ENCODE assay signal across 9 cellular contexts in genomic region chr3:112671930-112672715, GRCh38. TPM values are rescaled to one million over a fixed set of nuclear protein-coding genes. Genes with fewer than 3 reads are reported as not detected.
DNase-seq lines count a peak whose midpoint lies in the region; ATAC-seq and TF ChIP-seq lines count a peak whose summit lies in the region.
"Had no signal": no experiment of that assay in that cellular context is flagged by ENCODE, and none has a peak within 500 bp of the region (broad histone marks: within the 10 kb centered on the region; RNA-seq: fewer than 3 reads in every experiment).

No MANE protein-coding gene starts in this region.

- intact Hi-C loops in MCF 10A (cut with micrococcal nuclease) (no loop called here), breast epithelium (cut with DNase I; ENCODE audit: low total_unique reads) (no loop called here)

- H3K4me2 ChIP-seq in hepatocyte, result peak overlapping the region; percentile 16

- CTCF ChIA-PET in MCF 10A (lab: Yijun Ruan, JAX), result interaction anchor here (0.9 to 1.1 kb wide), 3 partner anchors 19 to 136 kb away, joined by 3 to 6 read pairs (median 4); no protein-coding TSS in a partner anchor

- peaks cover 39% of the 10 kb centered on the region for H3K4me1 Mint-ChIP-seq in MCF 10A (ENCODE audit: insufficient read depth, unreplicated experiment)
- H3K4me1 Mint-ChIP-seq in T-helper 2 cell treated with Interferon-gamma antibody and Interleukin-4, amounts not matched to agents 5 μg/mL and 100 μg/mL, for 36 hours (ENCODE audit: low read depth), result peaks cover 83% of the 10 kb centered on the region

- DNase-seq in MCF 10A (ENCODE audit: unreplicated experiment) (peak; percentile 90), breast epithelium (ENCODE audit: low spot score in 2 of 2) (no peak), hepatocyte (ENCODE audit: low spot score) (peak; percentile 49), activated gamma-delta T cell treated with Interleukin-2 at 50 U/mL for 16 hours (no peak), LoVo (ENCODE audit: low spot score) (no peak)
- DNase-seq in T-helper 2 cell treated with Interferon-gamma antibody and Interleukin-4, amounts not matched to agents 5 μg/mL and 100 μg/mL, for 36 hours (ENCODE audit: low spot score), result no peak
- DNase-seq: left colon had no signal

- POLR2A ChIA-PET in MCF 10A (lab: Yijun Ruan, JAX), result interaction anchor here (0.7 to 1.8 kb wide), 10 partner anchors 11 to 318 kb away, joined by 3 to 12 read pairs (median 4); partner anchors contain the start of gene GTPBP8

- H3K27me3 Mint-ChIP-seq in MCF 10A (ENCODE audit: insufficient read depth, unreplicated experiment), result no peaks in the 10 kb centered on the region
- H3K27me3 Mint-ChIP-seq in T-helper 2 cell treated with Interferon-gamma antibody and Interleukin-4, amounts not matched to agents 5 μg/mL and 100 μg/mL, for 36 hours (ENCODE audit: low read depth), result peaks cover 11% of the 10 kb centered on the region

- H3K27ac ChIP-seq in breast epithelium (no peak overlapping the region), hepatocyte (peak overlapping the region; percentile 87), urinary bladder (ENCODE audit: low read depth) (peak overlapping the region; percentile 32)

- H3K4me1 ChIP-seq in breast epithelium, result no peaks in the 10 kb centered on the region
- H3K4me1 ChIP-seq in hepatocyte (ENCODE audit: insufficient read depth), result peaks cover 5% of the 10 kb centered on the region
- no peaks in the 10 kb centered on the region for H3K4me1 ChIP-seq in urinary bladder (ENCODE audit: insufficient read depth)

- TF ChIP-seq POLR2A in breast epithelium (IDR thresholded peaks at IDR 0.05), result no peak

- H3K27ac Mint-ChIP-seq in MCF 10A (ENCODE audit: low read depth, unreplicated experiment), result peak overlapping the region; percentile 26
- H3K27ac Mint-ChIP-seq in T-helper 2 cell treated with Interferon-gamma antibody and Interleukin-4, amounts not matched to agents 5 μg/mL and 100 μg/mL, for 36 hours, result peak overlapping the region; percentile 89

- H3K36me3 Mint-ChIP-seq in MCF 10A (ENCODE audit: insufficient read depth, unreplicated experiment), result no peaks in the 10 kb centered on the region
- peaks cover 12% of the 10 kb centered on the region for H3K36me3 Mint-ChIP-seq in T-helper 2 cell treated with Interferon-gamma antibody and Interleukin-4, amounts not matched to agents 5 μg/mL and 100 μg/mL, for 36 hours (ENCODE audit: low read depth)

- H3K27me3 ChIP-seq in breast epithelium, result no peaks in the 10 kb centered on the region
- no peaks in the 10 kb centered on the region for H3K27me3 ChIP-seq in hepatocyte

- H4K20me1 ChIP-seq in hepatocyte (ENCODE audit: insufficient read depth, poor library complexity, severe bottlenecking), result no peaks in the 10 kb centered on the region

- TF ChIP-seq CTCF in MCF 10A (IDR thresholded peaks at IDR 0.05; ENCODE audit: unreplicated experiment), result no peak
- no peak for TF ChIP-seq CTCF in breast epithelium (IDR thresholded peaks at IDR 0.05)
- TF ChIP-seq CTCF in hepatocyte (IDR thresholded peaks at IDR 0.05; ENCODE audit: poor library complexity), result no peak

- H3K9me3 ChIP-seq in breast epithelium, result no peaks in the 10 kb centered on the region
- no peaks in the 10 kb centered on the region for H3K9me3 ChIP-seq in hepatocyte (ENCODE audit: low read depth)

- ATAC-seq in GM21390 (IDR thresholded peaks at IDR 0.05; ENCODE audit: unreplicated experiment), result no peak
- ATAC-seq: left colon had no signal

- no peaks in the 10 kb centered on the region for H3K9me3 Mint-ChIP-seq in MCF 10A (ENCODE audit: unreplicated experiment)
- no peaks in the 10 kb centered on the region for H3K9me3 Mint-ChIP-seq in T-helper 2 cell treated with Interferon-gamma antibody and Interleukin-4, amounts not matched to agents 5 μg/mL and 100 μg/mL, for 36 hours

- H3K36me3 ChIP-seq in breast epithelium (no peaks in the 10 kb centered on the region), hepatocyte (replicated peaks; ENCODE audit: insufficient read depth, low read depth) (no peaks in the 10 kb centered on the region), urinary bladder (ENCODE audit: insufficient read depth) (no peaks in the 10 kb centered on the region)

- H3K9me2 ChIP-seq in hepatocyte (replicated peaks; ENCODE audit: insufficient read depth), result no peaks in the 10 kb centered on the region

- peak overlapping the region; percentile 7 for H3K4me3 Mint-ChIP-seq in MCF 10A (ENCODE audit: unreplicated experiment)
- H3K4me3 Mint-ChIP-seq in T-helper 2 cell treated with Interferon-gamma antibody and Interleukin-4, amounts not matched to agents 5 μg/mL and 100 μg/mL, for 36 hours, result peak overlapping the region; percentile 55

- BruUV-seq in MCF 10A (replicated peaks; lab: Mats Ljungman, UMichigan), result no TSS peak

- no peaks in the 10 kb centered on the region for H3K79me2 ChIP-seq in hepatocyte

- no peak overlapping the region for H2AFZ ChIP-seq in hepatocyte

- H3K4me3 ChIP-seq in breast epithelium (no peak overlapping the region), hepatocyte (no peak overlapping the region), urinary bladder (ENCODE audit: low read depth, low read length) (no peak overlapping the region)

- 62% methylated on average over 4 of the region's 4 CpGs for WGBS in hepatocyte (ENCODE audit: low lambda C conversion rate, missing lambda C conversion rate)
- WGBS in urinary bladder, result 33% methylated on average over 4 of the region's 4 CpGs

RNA-seq across cellular contexts. Expression of gene CCDC80, which starts 31.2 kb away (rescaled TPM):
- 10.4 and 19.4 TPM in 2 replicates for total RNA-seq in MCF 10A (2022)
- total RNA-seq in breast epithelium, result 100 to 1,000 TPM in 1 of 3 donors, 10 to 100 TPM in 2; 38.7 to 430 (median 42.0) TPM
- 26.6 and 27.1 TPM in 2 replicates for total RNA-seq in hepatocyte
- polyA plus RNA-seq in hepatocyte, result 83.5 and 95.4 TPM in 2 replicates
- 128 TPM for total RNA-seq in urinary bladder
- 62.3 TPM for polyA plus RNA-seq in urinary bladder

Comparison
In these comparisons a context has a peak if more than half of its experiments do, and no peak if none do; other contexts are left out.
1. DNase-seq: peak in MCF 10A (single experiment) and hepatocyte (single experiment); none in breast epithelium (0 of 2), T-helper 2 cell treated with Interferon-gamma antibody and Interleukin-4, amounts not matched to agents 5 μg/mL and 100 μg/mL, for 36 hours (single experiment), activated gamma-delta T cell treated with Interleukin-2 at 50 U/mL for 16 hours (single experiment) and LoVo (single experiment).
2. H3K27ac ChIP-seq: peak in hepatocyte (single experiment) and urinary bladder (single experiment); none in breast epithelium (0 of 2).